ENCODE assay signal across 11 cellular contexts in the genomic region with DNA sequence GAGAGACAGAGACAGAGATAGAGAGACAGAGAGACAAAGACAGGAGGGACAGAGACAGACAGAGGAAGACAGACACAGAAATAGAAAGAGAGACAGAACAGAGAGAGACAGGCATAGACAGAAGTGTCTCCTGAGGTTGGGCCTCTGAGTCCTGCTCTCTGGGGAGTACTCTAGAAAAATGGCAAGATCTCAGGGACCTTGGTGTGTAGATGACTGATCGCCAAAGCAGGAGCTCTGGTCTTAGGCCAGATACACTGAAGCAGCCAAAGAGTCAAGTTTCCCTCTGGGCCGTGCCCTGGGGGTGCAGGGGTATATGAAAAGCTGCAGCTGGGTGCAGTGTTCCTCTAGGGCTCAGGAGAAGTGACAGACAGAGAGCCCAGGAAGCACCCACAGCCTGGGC.
A peak's percentile ranks its signal among the peaks of the same experiment; 100 is the strongest.
DNase-seq lines count a peak whose midpoint lies in the region; ATAC-seq and TF ChIP-seq lines count a peak whose summit lies in the region.
"Had no signal": no experiment of that assay in that cellular context is flagged by ENCODE, and none has a peak within 500 bp of the region (broad histone marks: within the 10 kb centered on the region; RNA-seq: fewer than 3 reads in every experiment).

No MANE protein-coding gene starts in this region.

- H3K14ac ChIP-seq in neuronal stem cell (ENCODE audit: low read length), result no peak overlapping the region

- H4K91ac ChIP-seq in neuronal stem cell (ENCODE audit: low read depth, low read length, poor library complexity), result no peak overlapping the region

- no peak overlapping the region for H2BK15ac ChIP-seq in neuronal stem cell (ENCODE audit: low read length)

- no peak overlapping the region for H3K4me2 ChIP-seq in neuronal stem cell (ENCODE audit: insufficient read depth, low read length, poor library complexity, severe bottlenecking)

- no peak overlapping the region for H2AK5ac ChIP-seq in neuronal stem cell (ENCODE audit: low read depth, low read length)

- intact Hi-C loops in esophagus muscularis mucosa (cut with DNase I) (no loop called here), vagina (cut with DNase I) (no loop called here)

- DNase-seq in RPMI7951 (ENCODE audit: low read depth) (peak; percentile 57), esophagus muscularis mucosa (ENCODE audit: extremely low spot score) (no peak), neuronal stem cell (ENCODE audit: low spot score) (no peak), vagina (ENCODE audit: extremely low spot score in 2 of 2) (no peak), H7 (no peak)
- DNase-seq: activated CD4-positive, alpha-beta T cell treated with anti-CD3 and anti-CD28 coated beads, Interleukin-2, amount 10 ng/mL, durations not matched to agents 24 days and 14 days had no signal

- H3K4me3 ChIP-seq in esophagus muscularis mucosa (no peak overlapping the region), neuronal stem cell (ENCODE audit: low read length in 2 of 2) (no peak overlapping the region), vagina (no peak overlapping the region), H7 (ENCODE audit: insufficient read depth, low read depth, low read length) (no peak overlapping the region)
- H3K4me3 ChIP-seq: K562, SJCRH30 had no signal

- no peak for TF ChIP-seq EP300 in esophagus muscularis mucosa (IDR thresholded peaks at IDR 0.05)

- ATAC-seq in HG02870 (IDR thresholded peaks at IDR 0.05; ENCODE audit: unreplicated experiment) (no peak), GM21619 (IDR thresholded peaks at IDR 0.05; ENCODE audit: unreplicated experiment) (no peak)
- ATAC-seq: activated naive CD4-positive, alpha-beta T cell treated with anti-CD3 and anti-CD28 coated beads, Interleukin-2, amount 50 U/mL, for 72 hours; K562 had no signal

- no peak overlapping the region for H3K9ac ChIP-seq in neuronal stem cell (ENCODE audit: low read depth, low read length, poor library complexity)

- no peak overlapping the region for H3K18ac ChIP-seq in neuronal stem cell (ENCODE audit: low read length)

- H3K4me1 ChIP-seq in esophagus muscularis mucosa, result peaks cover 0 to 25% (median 16%) of the 10 kb centered on the region in 4 donors
- peaks cover 8 to 11% of the 10 kb centered on the region in 2 donors for H3K4me1 ChIP-seq in neuronal stem cell (ENCODE audit: control insufficient read depth in 2 of 2, insufficient read depth in 1 of 2, low read depth in 1 of 2, low read length in 2 of 2)
- H3K4me1 ChIP-seq in vagina, result peaks cover 25% of the 10 kb centered on the region

- 71% methylated on average over 2 of the region's 2 CpGs for WGBS in esophagus muscularis mucosa
- no CpG with 5 or more reads among the region's 2 CpGs for WGBS in neuronal stem cell (ENCODE audit: extremely low coverage in 2 of 2, insufficient read length in 2 of 2, insufficient replicate concordance in 1 of 2), 2 donors

- no peaks in the 10 kb centered on the region for H3K79me1 ChIP-seq in neuronal stem cell (ENCODE audit: low read depth, low read length)

- no peak overlapping the region for H3K4ac ChIP-seq in neuronal stem cell (ENCODE audit: low read length)

- H3K23ac ChIP-seq in neuronal stem cell (ENCODE audit: low read depth, low read length, poor library complexity), result peak overlapping the region; percentile 32

- no peak for TF ChIP-seq POLR2A in esophagus muscularis mucosa (IDR thresholded peaks at IDR 0.05; ENCODE audit: low read depth)
- TF ChIP-seq POLR2A in vagina (IDR thresholded peaks at IDR 0.05), result no peak

- H2BK5ac ChIP-seq in neuronal stem cell (ENCODE audit: low read length), result peak overlapping the region; percentile 1

- no peak overlapping the region for H2BK12ac ChIP-seq in neuronal stem cell (ENCODE audit: low read length)

- no peaks in the 10 kb centered on the region for H3K36me3 ChIP-seq in esophagus muscularis mucosa
- H3K36me3 ChIP-seq in neuronal stem cell (replicated peaks in 1 of 2; ENCODE audit: control insufficient read depth in 2 of 2, insufficient read depth in 2 of 2, low read length in 2 of 2), result no peaks in the 10 kb centered on the region
- no peaks in the 10 kb centered on the region for H3K36me3 ChIP-seq in vagina
- H3K36me3 ChIP-seq in H7 (replicated peaks; ENCODE audit: control insufficient read depth, insufficient read depth, low read length), result no peaks in the 10 kb centered on the region
- H3K36me3 ChIP-seq: SJCRH30 had no signal

- H3K9me3 ChIP-seq in esophagus muscularis mucosa (no peaks in the 10 kb centered on the region), neuronal stem cell (replicated peaks in 1 of 2; ENCODE audit: control insufficient read depth in 2 of 2, insufficient read depth in 1 of 2, low read depth in 1 of 2, low read length in 2 of 2) (no peaks in the 10 kb centered on the region), vagina (no peaks in the 10 kb centered on the region)
- H3K9me3 ChIP-seq: SJCRH30 had no signal

- H3K27me3 ChIP-seq in esophagus muscularis mucosa (no peaks in the 10 kb centered on the region), neuronal stem cell (ENCODE audit: control insufficient read depth in 3 of 3, insufficient read depth in 3 of 3, low read depth in 1 of 3, low read length in 3 of 3) (no peaks in the 10 kb centered on the region), vagina (no peaks in the 10 kb centered on the region), H7 (ENCODE audit: control insufficient read depth, insufficient read depth, low read length) (no peaks in the 10 kb centered on the region)
- H3K27me3 ChIP-seq: SJCRH30 had no signal

- no peak overlapping the region for H2BK120ac ChIP-seq in neuronal stem cell (ENCODE audit: low read depth, low read length)

- TF ChIP-seq CTCF in esophagus muscularis mucosa (IDR thresholded peaks at IDR 0.05), result no peak
- TF ChIP-seq CTCF in vagina (IDR thresholded peaks at IDR 0.05), result no peak

- H4K8ac ChIP-seq in neuronal stem cell (ENCODE audit: low read depth, low read length), result no peak overlapping the region

- no peak overlapping the region for H2AFZ ChIP-seq in neuronal stem cell (ENCODE audit: low read length)

- peak overlapping the region in 3 of 4 donors; percentile 40 to 68 (median 55) for H3K27ac ChIP-seq in esophagus muscularis mucosa (replicated peaks in 1 of 4)
- no peak overlapping the region for H3K27ac ChIP-seq in neuronal stem cell (replicated peaks; ENCODE audit: low read length)
- peak overlapping the region; percentile 83 for H3K27ac ChIP-seq in vagina
- H3K27ac ChIP-seq: SJCRH30 had no signal
